ENCODE assay signal across 8 cellular contexts in genomic region chr1:44029911-44030605, GRCh38. TPM values are rescaled to one million over a fixed set of nuclear protein-coding genes. Genes with fewer than 3 reads are reported as not detected.
A peak's percentile ranks its signal among the peaks of the same experiment; 100 is the strongest.
DNase-seq lines count a peak whose midpoint lies in the region; ATAC-seq and TF ChIP-seq lines count a peak whose summit lies in the region.

No MANE protein-coding gene starts in this region.

- peak; percentile 83 for ATAC-seq in HG02885 (IDR thresholded peaks at IDR 0.05; ENCODE audit: poor library complexity, unreplicated experiment)

- H3K27me3 ChIP-seq in iPS DF 6.9 (ENCODE audit: control insufficient read depth, insufficient read depth, low read length) (no peaks in the 10 kb centered on the region), sigmoid colon (no peaks in the 10 kb centered on the region)

- peak in 1 of 2 donors; percentile 45 for TF ChIP-seq POLR2A in sigmoid colon (IDR thresholded peaks at IDR 0.05)

- H3K9me3 ChIP-seq in iPS DF 6.9 (ENCODE audit: control insufficient read depth, insufficient read depth, low read length) (no peaks in the 10 kb centered on the region), sigmoid colon (no peaks in the 10 kb centered on the region)

- no peak for TF ChIP-seq EP300 in sigmoid colon (IDR thresholded peaks at IDR 0.05)

- DNase-seq in NCI-H1436 (lab: John Stamatoyannopoulos, UW) (peak; percentile 75), NCI-H1436 treated with DMSO at 0.1 percent for 48 hours (lab: John Stamatoyannopoulos, UW) (no peak), NCI-H1930 (lab: John Stamatoyannopoulos, UW) (peak; percentile 66 to 73), T1000 (lab: John Stamatoyannopoulos, UW) (peak; percentile 85), astrocyte of the hippocampus (ENCODE audit: low read depth, low spot score) (peak; percentile 92), iPS DF 6.9 (ENCODE audit: low read depth, low spot score) (no peak), sigmoid colon (peak; percentile 95)

- H3K4me3 ChIP-seq in iPS DF 6.9 (ENCODE audit: low read length) (peak overlapping the region; percentile 36), sigmoid colon (peak overlapping the region; percentile 71 to 88 (median 87))

- peaks cover 9% of the 10 kb centered on the region for H3K4me1 ChIP-seq in iPS DF 6.9 (ENCODE audit: control insufficient read depth, insufficient read depth, low read length)
- H3K4me1 ChIP-seq in sigmoid colon: peaks cover 0 to 46% (median 37%) of the 10 kb centered on the region in 4 donors

- intact Hi-C loops in sigmoid colon (cut with DNase I): loop anchor here (10.0 kb wide), 1 partner anchor 495 kb away; the partner anchor contains the start of gene PTPRF

- no peak for TF ChIP-seq CTCF in sigmoid colon (IDR thresholded peaks at IDR 0.05)

- H3K27ac ChIP-seq in iPS DF 6.9 (ENCODE audit: low read length) (no peak overlapping the region), sigmoid colon (peak overlapping the region; percentile 86 to 96 (median 94))

- H3K36me3 ChIP-seq in iPS DF 6.9 (ENCODE audit: control insufficient read depth, insufficient read depth, low read length): no peaks in the 10 kb centered on the region
- H3K36me3 ChIP-seq in sigmoid colon: no peaks in the 10 kb centered on the region

- WGBS in iPS DF 6.9 (ENCODE audit: insufficient coverage, insufficient read length): no CpG with 5 or more reads among the region's 75 CpGs
- 1% methylated on average over 75 of the region's 75 CpGs for WGBS in sigmoid colon, 2 donors

RNA-seq across cellular contexts. Expression of gene SLC6A9, which starts 1.2 kb away (rescaled TPM):
- 10 to 100 TPM in 2 of 4 donors, 1 to 10 TPM in 2; 5.4 to 16.6 (median 9.3) TPM for total RNA-seq in sigmoid colon
- 10 to 100 TPM in 1 of 3 donors, 1 to 10 TPM in 2; 2.4 to 24.5 (median 4.4) TPM for polyA plus RNA-seq in sigmoid colon

RNA-seq across cellular contexts. Expression of gene CCDC24, which starts 38.7 kb away (rescaled TPM):
- total RNA-seq in sigmoid colon: 1 to 10 TPM; 2.7 to 6.6 (median 3.9) TPM
- polyA plus RNA-seq in sigmoid colon: 10 to 100 TPM; 16.7 to 19.2 (median 19.2) TPM

RNA-seq across cellular contexts. Expression of gene B4GALT2, which starts 51.0 kb away (rescaled TPM):
- total RNA-seq in sigmoid colon: 10 to 100 TPM; 30.1 to 55.9 (median 51.1) TPM
- polyA plus RNA-seq in sigmoid colon: 10 to 100 TPM; 14.8 to 32.0 (median 26.4) TPM

RNA-seq across cellular contexts. Expression of gene ATP6V0B, which starts 55.3 kb away (rescaled TPM):
- total RNA-seq in sigmoid colon: 100 to 1,000 TPM in 3 of 4 donors, 10 to 100 TPM in 1; 67.9 to 152 (median 128) TPM
- 100 to 1,000 TPM; 108 to 286 (median 129) TPM for polyA plus RNA-seq in sigmoid colon

Comparison
In these comparisons a context has a peak if more than half of its experiments do, and no peak if none do; other contexts are left out.
1. DNase-seq: peak in NCI-H1436 (single experiment), NCI-H1930 (2 of 2), T1000 (single experiment), astrocyte of the hippocampus (single experiment) and sigmoid colon (single experiment); none in NCI-H1436 treated with DMSO at 0.1 percent for 48 hours (single experiment) and iPS DF 6.9 (single experiment).